In the genomic region with DNA sequence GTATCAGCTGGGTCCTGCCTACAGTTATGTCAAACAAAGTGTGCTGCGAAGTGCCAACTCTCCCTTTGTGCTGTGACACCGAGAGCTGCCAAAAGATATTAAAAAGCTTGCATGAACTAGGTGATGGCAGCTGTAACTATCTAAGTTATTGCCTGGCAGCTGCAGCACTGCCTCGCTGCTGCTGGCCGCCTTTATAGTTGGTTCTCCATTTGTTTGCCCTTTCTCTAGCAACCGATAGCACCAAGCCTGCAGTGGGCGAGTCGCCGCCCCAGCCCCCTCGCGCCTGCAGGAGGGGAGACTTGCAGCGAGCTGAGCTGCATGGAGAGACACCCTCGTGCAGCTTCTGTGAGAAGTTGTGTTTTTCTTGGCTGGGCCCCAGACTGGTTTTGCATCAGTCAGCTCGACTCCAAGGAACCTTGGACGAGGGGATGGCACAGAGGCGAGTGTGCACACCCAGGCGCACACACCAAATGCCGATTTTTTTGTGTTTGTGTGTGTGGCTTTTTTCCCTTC, we compare ENCODE assay signal across 15 cellular contexts.
A peak's percentile ranks its signal among the peaks of the same experiment; 100 is the strongest.
DNase-seq lines count a peak whose midpoint lies in the region; ATAC-seq and TF ChIP-seq lines count a peak whose summit lies in the region.
"Had no signal": no experiment of that assay in that cellular context is flagged by ENCODE, and none has a peak within 500 bp of the region (broad histone marks: within the 10 kb centered on the region; RNA-seq: fewer than 3 reads in every experiment).

No MANE protein-coding gene starts in this region.

- no peaks in the 10 kb centered on the region for H3K36me3 ChIP-seq in IMR-90 (ENCODE audit: control insufficient read depth, insufficient read depth, low read length)
- no peaks in the 10 kb centered on the region for H3K36me3 ChIP-seq in endodermal cell (ENCODE audit: control insufficient read depth, insufficient read depth, low read length)
- H3K36me3 ChIP-seq in rectal smooth muscle tissue (ENCODE audit: control insufficient read depth, insufficient read depth, low read length) = no peaks in the 10 kb centered on the region
- H3K36me3 ChIP-seq: colonic mucosa had no signal

- dilution Hi-C loops in IMR-90 (cut with HindIII; ENCODE audit: low sequenced_read_pairs, unreplicated experiment) = no loop called here

- no peak overlapping the region for H3K4me3 ChIP-seq in IMR-90 (ENCODE audit: insufficient read depth, low read depth, low read length)
- H3K4me3 ChIP-seq in endodermal cell (ENCODE audit: low read length) = no peak overlapping the region
- H3K4me3 ChIP-seq in rectal smooth muscle tissue (ENCODE audit: low read length) = peak overlapping the region; percentile 22
- H3K4me3 ChIP-seq: colonic mucosa had no signal

- H4K91ac ChIP-seq in IMR-90 (ENCODE audit: insufficient read depth, low read depth, low read length) = no peak overlapping the region

- H3K18ac ChIP-seq in IMR-90 (ENCODE audit: low read depth, low read length) = no peak overlapping the region

- H3K4me2 ChIP-seq in IMR-90 (ENCODE audit: low read depth, low read length) = peak overlapping the region; percentile 5; the same call in 1 of the 2 replicates

- H3K14ac ChIP-seq in IMR-90 (replicated peaks; ENCODE audit: low read depth, low read length) = no peak overlapping the region

- peaks cover 11% of the 10 kb centered on the region for H3K9me3 Mint-ChIP-seq in endodermal cell
- H3K9me3 Mint-ChIP-seq: activated naive CD4-positive, alpha-beta T cell treated with anti-CD3 and anti-CD28 coated beads, Interleukin-2, amount 10 ng/mL, durations not matched to agents 7 days and 5 days had no signal

- peaks cover 4% of the 10 kb centered on the region for H3K27me3 Mint-ChIP-seq in endodermal cell (ENCODE audit: insufficient read depth)

- in situ Hi-C loops in IMR-90 (cut with MboI; ENCODE audit: low sequenced_read_pairs) = no loop called here

- peak; percentile 12 for DNase-seq in IMR-90
- peak; percentile 12 for DNase-seq in NCI-H2196 treated with DMSO at 0.1 percent for 48 hours (lab: John Stamatoyannopoulos, UW; ENCODE audit: unreplicated experiment)
- peak; percentile 60 for DNase-seq in endodermal cell
- DNase-seq in HuH-7 (ENCODE audit: low spot score) = no peak
- DNase-seq in NCI-H2029 (lab: John Stamatoyannopoulos, UW) = no peak
- DNase-seq: activated naive CD4-positive, alpha-beta T cell treated with anti-CD3 and anti-CD28 coated beads, Interleukin-2, amount 10 ng/mL, durations not matched to agents 7 days and 5 days; colonic mucosa; foreskin melanocyte; HFFc6; Karpas-422; kidney glomerular epithelial cell; stimulated activated CD4-positive, alpha-beta T cell treated with anti-CD3 and anti-CD28 coated beads, Interleukin-2, amount 100 ng/mL, for 48 hours had no signal

- no peak overlapping the region for H2BK20ac ChIP-seq in IMR-90 (ENCODE audit: low read depth, low read length)

- no peak overlapping the region for H3K23ac ChIP-seq in IMR-90 (ENCODE audit: low read depth, low read length)

- CTCF ChIA-PET in IMR-90 (lab: Yijun Ruan, JAX) = interaction anchor here (0.6 to 1.5 kb wide), 2 partner anchors 9 to 85 kb away, joined by 4 to 5 read pairs; no protein-coding TSS in a partner anchor

- intact Hi-C loops in IMR-90 (cut with micrococcal nuclease) = no loop called here

- H3K4me3 Mint-ChIP-seq in endodermal cell = no peak overlapping the region
- H3K4me3 Mint-ChIP-seq: activated naive CD4-positive, alpha-beta T cell treated with anti-CD3 and anti-CD28 coated beads, Interleukin-2, amount 10 ng/mL, durations not matched to agents 7 days and 5 days; HFFc6 had no signal

- H3K4ac ChIP-seq in IMR-90 (ENCODE audit: low read depth, low read length) = no peak overlapping the region

- no peak for TF ChIP-seq POLR2A in IMR-90 (IDR thresholded peaks at IDR 0.05; ENCODE audit: low read depth, low read length)

- H2AK5ac ChIP-seq in IMR-90 (ENCODE audit: low read depth, low read length) = no peak overlapping the region

- no peaks in the 10 kb centered on the region for H4K20me1 ChIP-seq in IMR-90 (ENCODE audit: insufficient read depth, low read length)

- H2BK5ac ChIP-seq in IMR-90 (ENCODE audit: low read depth, low read length, poor library complexity, severe bottlenecking) = no peak overlapping the region

- no peak for TF ChIP-seq CTCF in IMR-90 (conservative IDR thresholded peaks at IDR 0.05; ENCODE audit: low read depth, low read length)
- no peak for TF ChIP-seq CTCF in endodermal cell (conservative IDR thresholded peaks at IDR 0.05)

- H3K9ac ChIP-seq in IMR-90 (ENCODE audit: low read depth, low read length) (no peak overlapping the region), endodermal cell (ENCODE audit: extremely low read depth, low read length, poor library complexity, severe bottlenecking) (no peak overlapping the region), rectal smooth muscle tissue (ENCODE audit: low read length) (no peak overlapping the region)

- peaks cover 10% of the 10 kb centered on the region for H3K4me1 Mint-ChIP-seq in endodermal cell
- H3K4me1 Mint-ChIP-seq: activated naive CD4-positive, alpha-beta T cell treated with anti-CD3 and anti-CD28 coated beads, Interleukin-2, amount 10 ng/mL, durations not matched to agents 7 days and 5 days had no signal

- no CpG with 5 or more reads among the region's 17 CpGs for WGBS in IMR-90 (ENCODE audit: extremely low coverage in 2 of 2, insufficient read length in 1 of 2), 2 experiments
- WGBS in endodermal cell (ENCODE audit: insufficient coverage in 1 of 2, insufficient read length in 1 of 2), 2 experiments = 85 to 89% methylated on average over 10 to 17 of the region's 17 CpGs

- H2AFZ ChIP-seq in IMR-90 (replicated peaks; ENCODE audit: low read length, poor library complexity) = peak overlapping the region; percentile 51

- TF ChIP-seq RAD21 in IMR-90 (IDR thresholded peaks at IDR 0.05; ENCODE audit: low read length) = no peak

- H3K27me3 ChIP-seq in IMR-90 (ENCODE audit: control insufficient read depth, insufficient read depth, low read length) = peaks cover 3% of the 10 kb centered on the region; the same call in 1 of the 2 replicates
- no peaks in the 10 kb centered on the region for H3K27me3 ChIP-seq in endodermal cell (ENCODE audit: control insufficient read depth, insufficient read depth, low read length, poor library complexity, severe bottlenecking)
- no peaks in the 10 kb centered on the region for H3K27me3 ChIP-seq in rectal smooth muscle tissue (ENCODE audit: control insufficient read depth, insufficient read depth, low read length)
- H3K27me3 ChIP-seq: colonic mucosa had no signal

- no peaks in the 10 kb centered on the region for H3K79me1 ChIP-seq in IMR-90 (ENCODE audit: low read depth in 1 of 2, low read length in 2 of 2)

- no peak overlapping the region for H4K8ac ChIP-seq in IMR-90 (ENCODE audit: low read depth in 2 of 2, low read length in 2 of 2)

- no peak overlapping the region for H2AK9ac ChIP-seq in IMR-90 (replicated peaks; ENCODE audit: low read depth, low read length, poor library complexity)

- H3K4me1 ChIP-seq in IMR-90 (ENCODE audit: control insufficient read depth, insufficient read depth, low read length) (no peaks in the 10 kb centered on the region), endodermal cell (ENCODE audit: control insufficient read depth, insufficient read depth, low read length) (peaks cover 5% of the 10 kb centered on the region), rectal smooth muscle tissue (ENCODE audit: control insufficient read depth, insufficient read depth, low read length) (no peaks in the 10 kb centered on the region)
- H3K4me1 ChIP-seq: colonic mucosa had no signal

- no peak overlapping the region for H3K27ac Mint-ChIP-seq in endodermal cell
- H3K27ac Mint-ChIP-seq: activated naive CD4-positive, alpha-beta T cell treated with anti-CD3 and anti-CD28 coated beads, Interleukin-2, amount 10 ng/mL, durations not matched to agents 7 days and 5 days; HFFc6 had no signal

- POLR2A ChIA-PET in IMR-90 (lab: Charles Lee; ENCODE audit: unreplicated experiment) = no interaction called here

- H3K9me1 ChIP-seq in IMR-90 (ENCODE audit: insufficient read depth, low read length) = no peaks in the 10 kb centered on the region

- no peak overlapping the region for H2BK15ac ChIP-seq in IMR-90 (ENCODE audit: low read depth, low read length)

- BruUV-seq in IMR-90 (replicated peaks; lab: Mats Ljungman, UMichigan) = no TSS peak

- H3K36me3 Mint-ChIP-seq in endodermal cell (ENCODE audit: low read depth) = peaks cover 2% of the 10 kb centered on the region
- H3K36me3 Mint-ChIP-seq: activated naive CD4-positive, alpha-beta T cell treated with anti-CD3 and anti-CD28 coated beads, Interleukin-2, amount 10 ng/mL, durations not matched to agents 7 days and 5 days had no signal

- H3K9me3 ChIP-seq in IMR-90 (ENCODE audit: control insufficient read depth, insufficient read depth, low read length) (no peaks in the 10 kb centered on the region), endodermal cell (ENCODE audit: control insufficient read depth, low read length) (peaks cover 17% of the 10 kb centered on the region)
- H3K9me3 ChIP-seq: colonic mucosa had no signal

- H2BK120ac ChIP-seq in IMR-90 (ENCODE audit: low read depth, low read length) = no peak overlapping the region

- no peak overlapping the region for H3K27ac ChIP-seq in IMR-90 (ENCODE audit: insufficient read depth, low read length)
- no peak overlapping the region for H3K27ac ChIP-seq in endodermal cell (ENCODE audit: low read depth, low read length)
- no peak overlapping the region for H3K27ac ChIP-seq in rectal smooth muscle tissue (ENCODE audit: low read depth, low read length)
- H3K27ac ChIP-seq: colonic mucosa had no signal

- H3K56ac ChIP-seq in IMR-90 (ENCODE audit: extremely low read depth, insufficient read depth, low read length) = no peak overlapping the region

- ATAC-seq in IMR-90 (ENCODE audit: low read depth) (peak; percentile 42), HG03457 (IDR thresholded peaks at IDR 0.05; ENCODE audit: unreplicated experiment) (no peak), GM18502 (IDR thresholded peaks at IDR 0.05; ENCODE audit: poor library complexity, unreplicated experiment) (no peak)

- H4K5ac ChIP-seq in IMR-90 (ENCODE audit: low read depth, low read length) = no peak overlapping the region

TF ChIP-seq in IMR-90, 13 proteins besides CTCF, POLR2A, EP300 and RAD21:
- no peak for TF ChIP-seq FOS (IDR thresholded peaks at IDR 0.05; ENCODE audit: low read depth, low read length)

Comparison
In these comparisons a context has a peak if more than half of its experiments do, and no peak if none do; other contexts are left out.
1. DNase-seq: peak in IMR-90 (single experiment), NCI-H2196 treated with DMSO at 0.1 percent for 48 hours (single experiment) and endodermal cell (single experiment); none in HuH-7 (single experiment) and NCI-H2029 (single experiment).